Comparison of ENCODE assay signal across 1 cellular context in the genomic region with DNA sequence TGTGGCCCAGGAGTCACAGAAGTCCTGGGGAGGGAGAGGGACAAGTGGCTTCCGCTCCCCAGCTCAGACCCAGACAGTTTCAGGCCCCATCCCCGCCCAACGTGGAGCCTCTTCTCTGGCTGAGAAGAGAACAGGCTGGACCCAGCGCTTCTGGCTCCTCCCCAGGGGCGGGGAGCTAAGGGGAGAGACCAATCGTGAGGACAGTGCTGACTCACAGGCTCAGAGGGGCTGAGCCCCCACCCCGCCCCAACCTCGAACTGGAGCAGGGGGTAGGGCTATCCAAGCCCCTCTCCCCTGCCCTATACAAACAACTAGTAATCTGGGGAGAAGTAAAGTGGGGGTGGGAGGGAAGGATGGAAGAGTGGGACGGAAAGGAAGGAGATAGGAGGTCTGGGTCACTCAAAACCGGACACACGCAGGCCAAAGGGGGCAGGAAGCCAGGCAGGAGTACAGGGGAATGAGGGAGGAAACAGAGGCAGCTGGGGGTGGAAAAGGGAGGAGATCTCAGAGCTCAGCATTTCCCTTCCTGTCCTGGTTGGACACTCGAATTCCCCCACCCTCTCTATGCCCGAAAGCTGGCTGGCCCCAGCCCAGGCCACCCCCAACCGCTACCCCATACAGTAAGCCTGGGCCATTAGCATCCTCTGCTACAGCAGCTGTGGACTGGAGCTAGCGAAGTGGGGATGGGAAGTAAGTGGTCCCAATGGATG.
A peak's percentile ranks its signal among the peaks of the same experiment; 100 is the strongest.
TF ChIP-seq lines count a peak whose summit lies in the region.

A gene with protein sequence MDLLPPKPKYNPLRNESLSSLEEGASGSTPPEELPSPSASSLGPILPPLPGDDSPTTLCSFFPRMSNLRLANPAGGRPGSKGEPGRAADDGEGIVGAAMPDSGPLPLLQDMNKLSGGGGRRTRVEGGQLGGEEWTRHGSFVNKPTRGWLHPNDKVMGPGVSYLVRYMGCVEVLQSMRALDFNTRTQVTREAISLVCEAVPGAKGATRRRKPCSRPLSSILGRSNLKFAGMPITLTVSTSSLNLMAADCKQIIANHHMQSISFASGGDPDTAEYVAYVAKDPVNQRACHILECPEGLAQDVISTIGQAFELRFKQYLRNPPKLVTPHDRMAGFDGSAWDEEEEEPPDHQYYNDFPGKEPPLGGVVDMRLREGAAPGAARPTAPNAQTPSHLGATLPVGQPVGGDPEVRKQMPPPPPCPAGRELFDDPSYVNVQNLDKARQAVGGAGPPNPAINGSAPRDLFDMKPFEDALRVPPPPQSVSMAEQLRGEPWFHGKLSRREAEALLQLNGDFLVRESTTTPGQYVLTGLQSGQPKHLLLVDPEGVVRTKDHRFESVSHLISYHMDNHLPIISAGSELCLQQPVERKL (minus strand): TSS at position 117 of the 710 bp plus-strand sequence. CDS start 221 bp downstream, outside the sequence.

TF ChIP-seq in HepG2, 621 proteins besides CTCF, POLR2A, EP300 and RAD21 (continued from another document and continues in another):
- TF ChIP-seq, protein P1, sequence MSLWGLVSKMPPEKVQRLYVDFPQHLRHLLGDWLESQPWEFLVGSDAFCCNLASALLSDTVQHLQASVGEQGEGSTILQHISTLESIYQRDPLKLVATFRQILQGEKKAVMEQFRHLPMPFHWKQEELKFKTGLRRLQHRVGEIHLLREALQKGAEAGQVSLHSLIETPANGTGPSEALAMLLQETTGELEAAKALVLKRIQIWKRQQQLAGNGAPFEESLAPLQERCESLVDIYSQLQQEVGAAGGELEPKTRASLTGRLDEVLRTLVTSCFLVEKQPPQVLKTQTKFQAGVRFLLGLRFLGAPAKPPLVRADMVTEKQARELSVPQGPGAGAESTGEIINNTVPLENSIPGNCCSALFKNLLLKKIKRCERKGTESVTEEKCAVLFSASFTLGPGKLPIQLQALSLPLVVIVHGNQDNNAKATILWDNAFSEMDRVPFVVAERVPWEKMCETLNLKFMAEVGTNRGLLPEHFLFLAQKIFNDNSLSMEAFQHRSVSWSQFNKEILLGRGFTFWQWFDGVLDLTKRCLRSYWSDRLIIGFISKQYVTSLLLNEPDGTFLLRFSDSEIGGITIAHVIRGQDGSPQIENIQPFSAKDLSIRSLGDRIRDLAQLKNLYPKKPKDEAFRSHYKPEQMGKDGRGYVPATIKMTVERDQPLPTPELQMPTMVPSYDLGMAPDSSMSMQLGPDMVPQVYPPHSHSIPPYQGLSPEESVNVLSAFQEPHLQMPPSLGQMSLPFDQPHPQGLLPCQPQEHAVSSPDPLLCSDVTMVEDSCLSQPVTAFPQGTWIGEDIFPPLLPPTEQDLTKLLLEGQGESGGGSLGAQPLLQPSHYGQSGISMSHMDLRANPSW (CRISPR knock-in tag; IDR thresholded peaks at IDR 0.05; ENCODE audit: borderline replicate concordance) = no peak
- TF ChIP-seq ZNF550 (CRISPR knock-in tag; IDR thresholded peaks at IDR 0.05; ENCODE audit: borderline replicate concordance) = no peak
- peak; percentile 26 for TF ChIP-seq PCBP2 (optimal IDR thresholded peaks at IDR 0.05; ENCODE audit: low read depth, low read length, poor library complexity, severe bottlenecking)
- TF ChIP-seq ZNF264 (CRISPR knock-in tag; IDR thresholded peaks at IDR 0.05) = no peak
- peak; percentile 4; the same call in 1 of the 2 replicates for TF ChIP-seq MAFF (IDR thresholded peaks at IDR 0.05; ENCODE audit: low read depth, low read length)
- TF ChIP-seq AHR (CRISPR knock-in tag; IDR thresholded peaks at IDR 0.05) = no peak
- peak; percentile 83 for TF ChIP-seq MAZ (IDR thresholded peaks at IDR 0.05; ENCODE audit: borderline replicate concordance, low read depth, low read length)
- 0 out of 2 replicates have a peak, but pooled peaks have one; percentile 48 for TF ChIP-seq MAZ (CRISPR knock-in tag; IDR thresholded peaks at IDR 0.05; ENCODE audit: low read depth)
- TF ChIP-seq, protein P2, sequence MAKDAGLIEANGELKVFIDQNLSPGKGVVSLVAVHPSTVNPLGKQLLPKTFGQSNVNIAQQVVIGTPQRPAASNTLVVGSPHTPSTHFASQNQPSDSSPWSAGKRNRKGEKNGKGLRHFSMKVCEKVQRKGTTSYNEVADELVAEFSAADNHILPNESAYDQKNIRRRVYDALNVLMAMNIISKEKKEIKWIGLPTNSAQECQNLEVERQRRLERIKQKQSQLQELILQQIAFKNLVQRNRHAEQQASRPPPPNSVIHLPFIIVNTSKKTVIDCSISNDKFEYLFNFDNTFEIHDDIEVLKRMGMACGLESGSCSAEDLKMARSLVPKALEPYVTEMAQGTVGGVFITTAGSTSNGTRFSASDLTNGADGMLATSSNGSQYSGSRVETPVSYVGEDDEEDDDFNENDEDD (CRISPR knock-in tag; IDR thresholded peaks at IDR 0.05; ENCODE audit: borderline replicate concordance) = no peak
- no peak for TF ChIP-seq ZNF543 (CRISPR knock-in tag; IDR thresholded peaks at IDR 0.05)
- TF ChIP-seq, protein P3, sequence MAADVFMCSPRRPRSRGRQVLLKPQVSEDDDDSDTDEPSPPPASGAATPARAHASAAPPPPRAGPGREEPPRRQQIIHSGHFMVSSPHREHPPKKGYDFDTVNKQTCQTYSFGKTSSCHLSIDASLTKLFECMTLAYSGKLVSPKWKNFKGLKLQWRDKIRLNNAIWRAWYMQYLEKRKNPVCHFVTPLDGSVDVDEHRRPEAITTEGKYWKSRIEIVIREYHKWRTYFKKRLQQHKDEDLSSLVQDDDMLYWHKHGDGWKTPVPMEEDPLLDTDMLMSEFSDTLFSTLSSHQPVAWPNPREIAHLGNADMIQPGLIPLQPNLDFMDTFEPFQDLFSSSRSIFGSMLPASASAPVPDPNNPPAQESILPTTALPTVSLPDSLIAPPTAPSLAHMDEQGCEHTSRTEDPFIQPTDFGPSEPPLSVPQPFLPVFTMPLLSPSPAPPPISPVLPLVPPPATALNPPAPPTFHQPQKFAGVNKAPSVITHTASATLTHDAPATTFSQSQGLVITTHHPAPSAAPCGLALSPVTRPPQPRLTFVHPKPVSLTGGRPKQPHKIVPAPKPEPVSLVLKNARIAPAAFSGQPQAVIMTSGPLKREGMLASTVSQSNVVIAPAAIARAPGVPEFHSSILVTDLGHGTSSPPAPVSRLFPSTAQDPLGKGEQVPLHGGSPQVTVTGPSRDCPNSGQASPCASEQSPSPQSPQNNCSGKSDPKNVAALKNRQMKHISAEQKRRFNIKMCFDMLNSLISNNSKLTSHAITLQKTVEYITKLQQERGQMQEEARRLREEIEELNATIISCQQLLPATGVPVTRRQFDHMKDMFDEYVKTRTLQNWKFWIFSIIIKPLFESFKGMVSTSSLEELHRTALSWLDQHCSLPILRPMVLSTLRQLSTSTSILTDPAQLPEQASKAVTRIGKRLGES (CRISPR knock-in tag; IDR thresholded peaks at IDR 0.05; ENCODE audit: borderline replicate concordance) = no peak
- TF ChIP-seq, protein P4, sequence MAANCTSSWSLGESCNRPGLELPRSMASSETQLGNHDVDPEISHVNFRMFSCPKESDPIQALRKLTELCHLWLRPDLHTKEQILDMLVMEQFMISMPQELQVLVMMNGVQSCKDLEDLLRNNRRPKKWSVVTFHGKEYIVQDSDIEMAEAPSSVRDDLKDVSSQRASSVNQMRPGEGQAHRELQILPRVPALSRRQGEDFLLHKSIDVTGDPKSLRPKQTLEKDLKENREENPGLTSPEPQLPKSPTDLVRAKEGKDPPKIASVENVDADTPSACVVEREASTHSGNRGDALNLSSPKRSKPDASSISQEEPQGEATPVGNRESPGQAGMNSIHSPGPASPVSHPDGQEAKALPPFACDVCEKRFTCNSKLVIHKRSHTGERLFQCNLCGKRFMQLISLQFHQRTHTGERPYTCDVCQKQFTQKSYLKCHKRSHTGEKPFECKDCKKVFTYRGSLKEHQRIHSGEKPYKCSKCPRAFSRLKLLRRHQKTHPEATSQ (CRISPR knock-in tag; IDR thresholded peaks at IDR 0.05; ENCODE audit: borderline replicate concordance) = no peak
- no peak for TF ChIP-seq ZNF781 (CRISPR knock-in tag; IDR thresholded peaks at IDR 0.05; ENCODE audit: borderline replicate concordance, not compliant biosample characterization)
- TF ChIP-seq ZEB1 (IDR thresholded peaks at IDR 0.05; ENCODE audit: insufficient replicate concordance, low read depth) = no peak
- TF ChIP-seq, protein P5, sequence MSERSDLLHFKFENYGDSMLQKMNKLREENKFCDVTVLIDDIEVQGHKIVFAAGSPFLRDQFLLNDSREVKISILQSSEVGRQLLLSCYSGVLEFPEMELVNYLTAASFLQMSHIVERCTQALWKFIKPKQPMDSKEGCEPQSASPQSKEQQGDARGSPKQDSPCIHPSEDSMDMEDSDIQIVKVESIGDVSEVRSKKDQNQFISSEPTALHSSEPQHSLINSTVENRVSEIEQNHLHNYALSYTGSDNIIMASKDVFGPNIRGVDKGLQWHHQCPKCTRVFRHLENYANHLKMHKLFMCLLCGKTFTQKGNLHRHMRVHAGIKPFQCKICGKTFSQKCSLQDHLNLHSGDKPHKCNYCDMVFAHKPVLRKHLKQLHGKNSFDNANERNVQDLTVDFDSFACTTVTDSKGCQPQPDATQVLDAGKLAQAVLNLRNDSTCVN (CRISPR knock-in tag; IDR thresholded peaks at IDR 0.05; ENCODE audit: borderline replicate concordance) = no peak
- TF ChIP-seq KLF11 (CRISPR knock-in tag; IDR thresholded peaks at IDR 0.05) = no peak
- TF ChIP-seq RBAK (CRISPR knock-in tag; IDR thresholded peaks at IDR 0.05) = no peak
- TF ChIP-seq, protein P6, sequence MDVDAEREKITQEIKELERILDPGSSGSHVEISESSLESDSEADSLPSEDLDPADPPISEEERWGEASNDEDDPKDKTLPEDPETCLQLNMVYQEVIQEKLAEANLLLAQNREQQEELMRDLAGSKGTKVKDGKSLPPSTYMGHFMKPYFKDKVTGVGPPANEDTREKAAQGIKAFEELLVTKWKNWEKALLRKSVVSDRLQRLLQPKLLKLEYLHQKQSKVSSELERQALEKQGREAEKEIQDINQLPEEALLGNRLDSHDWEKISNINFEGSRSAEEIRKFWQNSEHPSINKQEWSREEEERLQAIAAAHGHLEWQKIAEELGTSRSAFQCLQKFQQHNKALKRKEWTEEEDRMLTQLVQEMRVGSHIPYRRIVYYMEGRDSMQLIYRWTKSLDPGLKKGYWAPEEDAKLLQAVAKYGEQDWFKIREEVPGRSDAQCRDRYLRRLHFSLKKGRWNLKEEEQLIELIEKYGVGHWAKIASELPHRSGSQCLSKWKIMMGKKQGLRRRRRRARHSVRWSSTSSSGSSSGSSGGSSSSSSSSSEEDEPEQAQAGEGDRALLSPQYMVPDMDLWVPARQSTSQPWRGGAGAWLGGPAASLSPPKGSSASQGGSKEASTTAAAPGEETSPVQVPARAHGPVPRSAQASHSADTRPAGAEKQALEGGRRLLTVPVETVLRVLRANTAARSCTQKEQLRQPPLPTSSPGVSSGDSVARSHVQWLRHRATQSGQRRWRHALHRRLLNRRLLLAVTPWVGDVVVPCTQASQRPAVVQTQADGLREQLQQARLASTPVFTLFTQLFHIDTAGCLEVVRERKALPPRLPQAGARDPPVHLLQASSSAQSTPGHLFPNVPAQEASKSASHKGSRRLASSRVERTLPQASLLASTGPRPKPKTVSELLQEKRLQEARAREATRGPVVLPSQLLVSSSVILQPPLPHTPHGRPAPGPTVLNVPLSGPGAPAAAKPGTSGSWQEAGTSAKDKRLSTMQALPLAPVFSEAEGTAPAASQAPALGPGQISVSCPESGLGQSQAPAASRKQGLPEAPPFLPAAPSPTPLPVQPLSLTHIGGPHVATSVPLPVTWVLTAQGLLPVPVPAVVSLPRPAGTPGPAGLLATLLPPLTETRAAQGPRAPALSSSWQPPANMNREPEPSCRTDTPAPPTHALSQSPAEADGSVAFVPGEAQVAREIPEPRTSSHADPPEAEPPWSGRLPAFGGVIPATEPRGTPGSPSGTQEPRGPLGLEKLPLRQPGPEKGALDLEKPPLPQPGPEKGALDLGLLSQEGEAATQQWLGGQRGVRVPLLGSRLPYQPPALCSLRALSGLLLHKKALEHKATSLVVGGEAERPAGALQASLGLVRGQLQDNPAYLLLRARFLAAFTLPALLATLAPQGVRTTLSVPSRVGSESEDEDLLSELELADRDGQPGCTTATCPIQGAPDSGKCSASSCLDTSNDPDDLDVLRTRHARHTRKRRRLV (CRISPR knock-in tag; IDR thresholded peaks at IDR 0.05) = no peak
- TF ChIP-seq, protein P7, sequence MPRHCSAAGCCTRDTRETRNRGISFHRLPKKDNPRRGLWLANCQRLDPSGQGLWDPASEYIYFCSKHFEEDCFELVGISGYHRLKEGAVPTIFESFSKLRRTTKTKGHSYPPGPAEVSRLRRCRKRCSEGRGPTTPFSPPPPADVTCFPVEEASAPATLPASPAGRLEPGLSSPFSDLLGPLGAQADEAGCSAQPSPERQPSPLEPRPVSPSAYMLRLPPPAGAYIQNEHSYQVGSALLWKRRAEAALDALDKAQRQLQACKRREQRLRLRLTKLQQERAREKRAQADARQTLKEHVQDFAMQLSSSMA (CRISPR knock-in tag; IDR thresholded peaks at IDR 0.05) = no peak
- no peak for TF ChIP-seq HMGA1 (CRISPR knock-in tag; conservative IDR thresholded peaks at IDR 0.05)
- TF ChIP-seq, protein P8, sequence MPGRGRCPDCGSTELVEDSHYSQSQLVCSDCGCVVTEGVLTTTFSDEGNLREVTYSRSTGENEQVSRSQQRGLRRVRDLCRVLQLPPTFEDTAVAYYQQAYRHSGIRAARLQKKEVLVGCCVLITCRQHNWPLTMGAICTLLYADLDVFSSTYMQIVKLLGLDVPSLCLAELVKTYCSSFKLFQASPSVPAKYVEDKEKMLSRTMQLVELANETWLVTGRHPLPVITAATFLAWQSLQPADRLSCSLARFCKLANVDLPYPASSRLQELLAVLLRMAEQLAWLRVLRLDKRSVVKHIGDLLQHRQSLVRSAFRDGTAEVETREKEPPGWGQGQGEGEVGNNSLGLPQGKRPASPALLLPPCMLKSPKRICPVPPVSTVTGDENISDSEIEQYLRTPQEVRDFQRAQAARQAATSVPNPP (CRISPR knock-in tag; IDR thresholded peaks at IDR 0.05) = no peak
- TF ChIP-seq, protein P9, sequence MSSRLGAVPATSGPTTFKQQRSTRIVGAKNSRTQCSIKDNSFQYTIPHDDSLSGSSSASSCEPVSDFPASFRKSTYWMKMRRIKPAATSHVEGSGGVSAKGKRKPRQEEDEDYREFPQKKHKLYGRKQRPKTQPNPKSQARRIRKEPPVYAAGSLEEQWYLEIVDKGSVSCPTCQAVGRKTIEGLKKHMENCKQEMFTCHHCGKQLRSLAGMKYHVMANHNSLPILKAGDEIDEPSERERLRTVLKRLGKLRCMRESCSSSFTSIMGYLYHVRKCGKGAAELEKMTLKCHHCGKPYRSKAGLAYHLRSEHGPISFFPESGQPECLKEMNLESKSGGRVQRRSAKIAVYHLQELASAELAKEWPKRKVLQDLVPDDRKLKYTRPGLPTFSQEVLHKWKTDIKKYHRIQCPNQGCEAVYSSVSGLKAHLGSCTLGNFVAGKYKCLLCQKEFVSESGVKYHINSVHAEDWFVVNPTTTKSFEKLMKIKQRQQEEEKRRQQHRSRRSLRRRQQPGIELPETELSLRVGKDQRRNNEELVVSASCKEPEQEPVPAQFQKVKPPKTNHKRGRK (CRISPR knock-in tag; IDR thresholded peaks at IDR 0.05) = no peak
- TF ChIP-seq HDAC6 (IDR thresholded peaks at IDR 0.05; ENCODE audit: low read depth, low read length) = no peak
- TF ChIP-seq ZNF878 (CRISPR knock-in tag; IDR thresholded peaks at IDR 0.05) = no peak
- TF ChIP-seq HNRNPUL1 (IDR thresholded peaks at IDR 0.05; ENCODE audit: low read depth, low read length) = no peak
- TF ChIP-seq, protein P10, sequence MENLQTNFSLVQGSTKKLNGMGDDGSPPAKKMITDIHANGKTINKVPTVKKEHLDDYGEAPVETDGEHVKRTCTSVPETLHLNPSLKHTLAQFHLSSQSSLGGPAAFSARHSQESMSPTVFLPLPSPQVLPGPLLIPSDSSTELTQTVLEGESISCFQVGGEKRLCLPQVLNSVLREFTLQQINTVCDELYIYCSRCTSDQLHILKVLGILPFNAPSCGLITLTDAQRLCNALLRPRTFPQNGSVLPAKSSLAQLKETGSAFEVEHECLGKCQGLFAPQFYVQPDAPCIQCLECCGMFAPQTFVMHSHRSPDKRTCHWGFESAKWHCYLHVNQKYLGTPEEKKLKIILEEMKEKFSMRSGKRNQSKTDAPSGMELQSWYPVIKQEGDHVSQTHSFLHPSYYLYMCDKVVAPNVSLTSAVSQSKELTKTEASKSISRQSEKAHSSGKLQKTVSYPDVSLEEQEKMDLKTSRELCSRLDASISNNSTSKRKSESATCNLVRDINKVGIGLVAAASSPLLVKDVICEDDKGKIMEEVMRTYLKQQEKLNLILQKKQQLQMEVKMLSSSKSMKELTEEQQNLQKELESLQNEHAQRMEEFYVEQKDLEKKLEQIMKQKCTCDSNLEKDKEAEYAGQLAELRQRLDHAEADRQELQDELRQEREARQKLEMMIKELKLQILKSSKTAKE (CRISPR knock-in tag; IDR thresholded peaks at IDR 0.05; ENCODE audit: borderline replicate concordance) = no peak
